20 cellular contexts compared by ENCODE assay signal in genomic region chr4:26899991-26900390, GRCh38. TPM values are rescaled to one million over a fixed set of nuclear protein-coding genes. Genes with fewer than 3 reads are reported as not detected.
DNase-seq lines count a peak whose midpoint lies in the region; ATAC-seq and TF ChIP-seq lines count a peak whose summit lies in the region.
"Had no signal": no experiment of that assay in that cellular context is flagged by ENCODE, and none has a peak within 500 bp of the region (broad histone marks: within the 10 kb centered on the region; RNA-seq: fewer than 3 reads in every experiment).

No MANE protein-coding gene starts in this region.

- H3K4me3 Mint-ChIP-seq in T-helper 2 cell treated with Interferon-gamma antibody and Interleukin-4, amounts not matched to agents 5 μg/mL and 100 μg/mL, for 36 hours, result peak overlapping the region; percentile 31
- no peak overlapping the region for H3K4me3 Mint-ChIP-seq in IgD-negative memory B cell
- H3K4me3 Mint-ChIP-seq in central memory CD8-positive, alpha-beta T cell, result no peak overlapping the region

- H3K4me2 ChIP-seq in PC-3 (ENCODE audit: low read length), result no peak overlapping the region

- H3K79me2 ChIP-seq in PC-3 (ENCODE audit: low read length), result peaks cover 9% of the 10 kb centered on the region; the same call in 1 of the 2 replicates

- H2AFZ ChIP-seq in PC-3 (ENCODE audit: low read length), result no peak overlapping the region

- BruUV-seq in PC-3 (replicated peaks; lab: Mats Ljungman, UMichigan), result no TSS peak

- no peaks in the 10 kb centered on the region for H3K27me3 ChIP-seq in PC-3 (ENCODE audit: low read length)
- H3K27me3 ChIP-seq: gastrocnemius medialis, left lung, tibial artery had no signal

- peaks cover 41% of the 10 kb centered on the region for H3K4me1 Mint-ChIP-seq in T-helper 2 cell treated with Interferon-gamma antibody and Interleukin-4, amounts not matched to agents 5 μg/mL and 100 μg/mL, for 36 hours (ENCODE audit: low read depth)
- peaks cover 21 to 67% (median 64%) of the 10 kb centered on the region in 3 donors for H3K4me1 Mint-ChIP-seq in IgD-negative memory B cell
- H3K4me1 Mint-ChIP-seq in central memory CD8-positive, alpha-beta T cell, result peaks cover 59% of the 10 kb centered on the region

- no peaks in the 10 kb centered on the region for H4K20me1 ChIP-seq in PC-3 (ENCODE audit: low read length)

- H3K4me1 ChIP-seq in mucosa of descending colon (ENCODE audit: low read depth) (no peaks in the 10 kb centered on the region), PC-3 (ENCODE audit: insufficient read depth, low read length) (no peaks in the 10 kb centered on the region)
- H3K4me1 ChIP-seq: tibial artery had no signal

- no peak overlapping the region for H3K9ac ChIP-seq in PC-3 (ENCODE audit: low read length)

- H3K27me3 Mint-ChIP-seq in T-helper 2 cell treated with Interferon-gamma antibody and Interleukin-4, amounts not matched to agents 5 μg/mL and 100 μg/mL, for 36 hours (ENCODE audit: low read depth), result no peaks in the 10 kb centered on the region
- H3K27me3 Mint-ChIP-seq in IgD-negative memory B cell, result no peaks in the 10 kb centered on the region
- no peaks in the 10 kb centered on the region for H3K27me3 Mint-ChIP-seq in central memory CD8-positive, alpha-beta T cell
- H3K27me3 Mint-ChIP-seq: naive B cell had no signal

- no peak for ATAC-seq in central memory CD8-positive, alpha-beta T cell (replicated peaks; ENCODE audit: extremely low read depth, poor library complexity, severe bottlenecking)
- ATAC-seq in mucosa of descending colon, result peak; percentile 45
- no peak for ATAC-seq in HG03354 (IDR thresholded peaks at IDR 0.05; ENCODE audit: poor library complexity, severe bottlenecking, unreplicated experiment)
- no peak for ATAC-seq in PC-3
- ATAC-seq: gastrocnemius medialis, left lung, SK-N-SH treated with all-trans-retinoic acid at 6 μM for 48 hours had no signal

- H3K36me3 Mint-ChIP-seq in T-helper 2 cell treated with Interferon-gamma antibody and Interleukin-4, amounts not matched to agents 5 μg/mL and 100 μg/mL, for 36 hours (ENCODE audit: low read depth), result peaks cover 9% of the 10 kb centered on the region
- H3K36me3 Mint-ChIP-seq in IgD-negative memory B cell, result peaks cover 5% of the 10 kb centered on the region
- H3K36me3 Mint-ChIP-seq in central memory CD8-positive, alpha-beta T cell (ENCODE audit: insufficient read depth), result no peaks in the 10 kb centered on the region

- TF ChIP-seq CTCF in mucosa of descending colon (IDR thresholded peaks at IDR 0.05) (no peak), PC-3 (conservative IDR thresholded peaks at IDR 0.05; ENCODE audit: low read depth, low read length) (no peak)

- CTCF ChIA-PET in PC-3 (lab: Charles Lee), result no interaction called here

- no peak for DNase-seq in T-helper 2 cell treated with Interferon-gamma antibody and Interleukin-4, amounts not matched to agents 5 μg/mL and 100 μg/mL, for 36 hours (ENCODE audit: low spot score)
- DNase-seq in T-helper 2 cell, result no peak
- no peak for DNase-seq in central memory CD8-positive, alpha-beta T cell (ENCODE audit: low spot score in 2 of 2)
- no peak for DNase-seq in mucosa of descending colon
- DNase-seq in NCI-H510A (lab: John Stamatoyannopoulos, UW), result no peak
- DNase-seq in PC-3, result no peak
- DNase-seq: activated CD8-positive, alpha-beta memory T cell treated with anti-CD3 and anti-CD28 coated beads for 24 hours; anterior cingulate cortex; gastrocnemius medialis; left lung; naive B cell; NCI-H69; posterior cingulate gyrus; tibial artery had no signal

- H3K4me3 ChIP-seq in mucosa of descending colon, result no peak overlapping the region
- no peak overlapping the region for H3K4me3 ChIP-seq in PC-3 (ENCODE audit: low read length)
- H3K4me3 ChIP-seq: gastrocnemius medialis, left lung, skin epidermis, tibial artery had no signal

- intact Hi-C loops in mucosa of descending colon (cut with DNase I, micrococcal nuclease), result no loop called here
- intact Hi-C loops in PC-3 (cut with micrococcal nuclease), result no loop called here

- H3K9me3 Mint-ChIP-seq in T-helper 2 cell treated with Interferon-gamma antibody and Interleukin-4, amounts not matched to agents 5 μg/mL and 100 μg/mL, for 36 hours, result no peaks in the 10 kb centered on the region
- H3K9me3 Mint-ChIP-seq in IgD-negative memory B cell, result no peaks in the 10 kb centered on the region
- H3K9me3 Mint-ChIP-seq in central memory CD8-positive, alpha-beta T cell, result no peaks in the 10 kb centered on the region
- H3K9me3 Mint-ChIP-seq: naive B cell had no signal

- H3K27ac Mint-ChIP-seq in T-helper 2 cell treated with Interferon-gamma antibody and Interleukin-4, amounts not matched to agents 5 μg/mL and 100 μg/mL, for 36 hours, result no peak overlapping the region
- peak overlapping the region in 2 of 3 donors; percentile 29 to 64 for H3K27ac Mint-ChIP-seq in IgD-negative memory B cell
- peak overlapping the region; percentile 59 for H3K27ac Mint-ChIP-seq in central memory CD8-positive, alpha-beta T cell (ENCODE audit: low read depth)

- POLR2A ChIA-PET in PC-3 (lab: Charles Lee; ENCODE audit: unreplicated experiment), result interaction anchor here (0.7 kb wide), 1 partner anchor 15 kb away, joined by 3 read pairs; no protein-coding TSS in a partner anchor

- H3F3A ChIP-seq in PC-3 (ENCODE audit: low read length, unreplicated experiment), result no peaks in the 10 kb centered on the region

- H3K9me2 ChIP-seq in PC-3 (replicated peaks; ENCODE audit: low read length), result no peaks in the 10 kb centered on the region

- no peaks in the 10 kb centered on the region for H3K9me3 ChIP-seq in mucosa of descending colon
- no peaks in the 10 kb centered on the region for H3K9me3 ChIP-seq in PC-3 (ENCODE audit: low read length)
- H3K9me3 ChIP-seq: gastrocnemius medialis, left lung, tibial artery had no signal

- no peaks in the 10 kb centered on the region for H3K36me3 ChIP-seq in mucosa of descending colon (ENCODE audit: low read depth)
- no peaks in the 10 kb centered on the region for H3K36me3 ChIP-seq in PC-3 (ENCODE audit: low read depth, low read length)
- H3K36me3 ChIP-seq: gastrocnemius medialis, left lung, tibial artery had no signal

- no peak overlapping the region for H3K27ac ChIP-seq in PC-3 (ENCODE audit: low read length)
- H3K27ac ChIP-seq: 22Rv1, gastrocnemius medialis, left lung, tibial artery, VCaP had no signal

RNA-seq across cellular contexts. Expression of gene STIM2, which starts 39.4 kb away (rescaled TPM):
- polyA plus RNA-seq in IgD-negative memory B cell, result 22.4 TPM
- total RNA-seq in mucosa of descending colon (10 to 100 TPM; 22.2 to 32.4 (median 23.5) TPM), PC-3 (2014; rRNA removed) (15.5 and 16.9 TPM in 2 replicates)
